15 cellular contexts compared by ENCODE assay signal in the genomic region with DNA sequence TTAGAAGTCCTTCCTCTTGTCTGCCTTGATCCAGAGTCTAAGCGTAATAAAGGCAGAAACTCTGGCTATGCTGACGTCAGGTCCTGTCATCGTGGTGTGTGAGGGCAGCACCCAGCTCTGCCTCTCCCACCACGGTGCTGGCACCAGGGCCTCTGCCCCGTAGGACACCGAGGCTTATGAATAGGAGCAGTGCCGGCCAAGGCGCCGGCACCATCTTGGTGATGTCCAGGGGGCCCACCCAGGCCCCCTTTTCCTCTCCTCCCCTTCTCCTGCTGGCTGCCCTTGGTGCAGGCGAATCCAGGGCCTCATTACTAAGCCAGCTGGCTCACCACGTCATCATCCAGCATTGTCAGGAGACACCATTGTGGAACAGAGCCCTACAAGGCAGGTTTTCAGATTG.
DNase-seq lines count a peak whose midpoint lies in the region; ATAC-seq, FAIRE-seq and TF ChIP-seq lines count a peak whose summit lies in the region.
"Had no signal": no experiment of that assay in that cellular context is flagged by ENCODE, and none has a peak within 500 bp of the region (broad histone marks: within the 10 kb centered on the region; RNA-seq: fewer than 3 reads in every experiment).

No MANE protein-coding gene starts in this region.

- H3K9me3 Mint-ChIP-seq in activated naive CD4-positive, alpha-beta T cell treated with anti-CD3 and anti-CD28 coated beads, Interleukin-2, amount 50 U/mL, for 72 hours: no peaks in the 10 kb centered on the region

- peaks cover 42 to 59% (median 42%) of the 10 kb centered on the region in 3 donors for H3K4me1 ChIP-seq in pancreas
- peaks cover 45% of the 10 kb centered on the region for H3K4me1 ChIP-seq in upper lobe of right lung

- no peak for TF ChIP-seq CTCF in pancreas (IDR thresholded peaks at IDR 0.05)
- TF ChIP-seq CTCF in upper lobe of right lung (IDR thresholded peaks at IDR 0.05): no peak

- H3K27ac ChIP-seq in pancreas (peak overlapping the region; percentile 19 to 73 (median 50)), upper lobe of right lung (peak overlapping the region; percentile 25)

- peak; percentile 54 for DNase-seq in NCI-H2107 (lab: John Stamatoyannopoulos, UW)
- no peak for DNase-seq in NCI-H2107 treated with DMSO at 0.1 percent for 48 hours (lab: John Stamatoyannopoulos, UW; ENCODE audit: unreplicated experiment)
- DNase-seq in left cardiac atrium: no peak
- DNase-seq in pancreas: peak in 1 of 6 donors; percentile 43
- DNase-seq in upper lobe of right lung: no peak
- DNase-seq in activated naive CD4-positive, alpha-beta T cell treated with anti-CD3 and anti-CD28 coated beads, Interleukin-2, amount 50 U/mL, for 72 hours (ENCODE audit: low spot score in 2 of 2): no peak
- DNase-seq in CD1c-positive myeloid dendritic cell (ENCODE audit: extremely low spot score): no peak
- no peak for DNase-seq in activated CD4-positive, alpha-beta T cell treated with anti-CD3 and anti-CD28 coated beads for 4 hours
- DNase-seq: activated CD8-positive, alpha-beta memory T cell treated with anti-CD3 and anti-CD28 coated beads for 24 hours; foreskin melanocyte; NCI-H446; trophoblast cell had no signal

- peaks cover 3 to 75% (median 20%) of the 10 kb centered on the region in 3 donors for H3K36me3 ChIP-seq in pancreas
- H3K36me3 ChIP-seq in upper lobe of right lung: peaks cover 48% of the 10 kb centered on the region

- ATAC-seq in left cardiac atrium (peak; percentile 37 to 59), pancreas (peak; percentile 7 to 52 (median 26)), upper lobe of right lung (no peak)
- ATAC-seq in activated naive CD4-positive, alpha-beta T cell treated with anti-CD3 and anti-CD28 coated beads, Interleukin-2, amount 50 U/mL, for 72 hours: no peak

- H3K27ac Mint-ChIP-seq in activated naive CD4-positive, alpha-beta T cell treated with anti-CD3 and anti-CD28 coated beads, Interleukin-2, amount 50 U/mL, for 72 hours: no peak overlapping the region
- H3K27ac Mint-ChIP-seq: progenitor cell of endocrine pancreas had no signal

- H3K4me3 ChIP-seq in pancreas: peak overlapping the region in 1 of 4 donors; percentile 2
- no peak overlapping the region for H3K4me3 ChIP-seq in upper lobe of right lung

- WGBS in pancreas, 2 donors: 46 to 63% methylated on average over 11 of the region's 11 CpGs

- intact Hi-C loops in left cardiac atrium (cut with DNase I) (no loop called here), pancreas (cut with DNase I) (no loop called here), upper lobe of right lung (cut with DNase I) (no loop called here)

- no peak for FAIRE-seq in pancreas (lab: Jason Lieb, UNC)
- FAIRE-seq: A204.1, H1 had no signal

- no peaks in the 10 kb centered on the region for H3K36me3 Mint-ChIP-seq in activated naive CD4-positive, alpha-beta T cell treated with anti-CD3 and anti-CD28 coated beads, Interleukin-2, amount 50 U/mL, for 72 hours

- H3K27me3 ChIP-seq in pancreas: no peaks in the 10 kb centered on the region
- H3K27me3 ChIP-seq in upper lobe of right lung: no peaks in the 10 kb centered on the region

- no peaks in the 10 kb centered on the region for H3K9me3 ChIP-seq in pancreas
- no peaks in the 10 kb centered on the region for H3K9me3 ChIP-seq in upper lobe of right lung

Comparison
In these comparisons a context has a peak if more than half of its experiments do, and no peak if none do; other contexts are left out.
1. ATAC-seq: peak in left cardiac atrium (2 of 2) and pancreas (4 of 4); none in upper lobe of right lung (single experiment) and activated naive CD4-positive, alpha-beta T cell treated with anti-CD3 and anti-CD28 coated beads, Interleukin-2, amount 50 U/mL, for 72 hours (0 of 2).